In genomic region chr20:32244150-32244823, GRCh38 we compare ENCODE assay signal across 1 cellular context.
A peak's percentile ranks its signal among the peaks of the same experiment; 100 is the strongest.
TF ChIP-seq lines count a peak whose summit lies in the region.

No MANE protein-coding gene starts in this region.

TF ChIP-seq in HepG2, 621 proteins besides CTCF, POLR2A, EP300 and RAD21 (continued from another document and continues in another):
- TF ChIP-seq ZNF687 (CRISPR knock-in tag; IDR thresholded peaks at IDR 0.05) (peak; percentile 34; the same call in 1 of the 2 replicates), FOSL2 (CRISPR knock-in tag; IDR thresholded peaks at IDR 0.05) (peak; percentile 73), SAP130 (CRISPR knock-in tag; IDR thresholded peaks at IDR 0.05; ENCODE audit: low read depth) (peak; percentile 15; the same call in 1 of the 2 replicates), ZNF644 (CRISPR knock-in tag; IDR thresholded peaks at IDR 0.05; ENCODE audit: low read depth) (peak; percentile 7; the same call in 1 of the 2 replicates), ZNF704 (CRISPR knock-in tag; IDR thresholded peaks at IDR 0.05; ENCODE audit: borderline replicate concordance) (0 out of 2 replicates have a peak, but pooled peaks have one; percentile 44), ZNF362 (CRISPR knock-in tag; IDR thresholded peaks at IDR 0.05; ENCODE audit: borderline replicate concordance) (0 out of 2 replicates have a peak, but pooled peaks have one; percentile 19), RXRB (CRISPR knock-in tag; IDR thresholded peaks at IDR 0.05; ENCODE audit: borderline replicate concordance) (peak; percentile 68), NFKBIZ (CRISPR knock-in tag; IDR thresholded peaks at IDR 0.05) (peak; percentile 50), ZBTB42 (CRISPR knock-in tag; IDR thresholded peaks at IDR 0.05) (no peak), ZHX1 (CRISPR knock-in tag; IDR thresholded peaks at IDR 0.05; ENCODE audit: low read depth) (no peak), ZNF572 (CRISPR knock-in tag; IDR thresholded peaks at IDR 0.05) (0 out of 2 replicates have a peak, but pooled peaks have one; percentile 6), TFE3 (CRISPR knock-in tag; IDR thresholded peaks at IDR 0.05) (0 out of 2 replicates have a peak, but pooled peaks have one; percentile 11), HNF4A (CRISPR knock-in tag; IDR thresholded peaks at IDR 0.05) (peak; percentile 77), ZNF691 (CRISPR knock-in tag; IDR thresholded peaks at IDR 0.05; ENCODE audit: borderline replicate concordance, low read depth) (0 out of 2 replicates have a peak, but pooled peaks have one; percentile 63), MEF2D (CRISPR knock-in tag; IDR thresholded peaks at IDR 0.05) (peak; percentile 38; the same call in 1 of the 2 replicates), ZNF614 (CRISPR knock-in tag; IDR thresholded peaks at IDR 0.05; ENCODE audit: borderline replicate concordance) (0 out of 2 replicates have a peak, but pooled peaks have one; percentile 20), ZFP37 (CRISPR knock-in tag; IDR thresholded peaks at IDR 0.05; ENCODE audit: borderline replicate concordance) (peak; percentile 30; the same call in 1 of the 2 replicates), ZNF547 (CRISPR knock-in tag; IDR thresholded peaks at IDR 0.05) (no peak), RNF219 (CRISPR knock-in tag; IDR thresholded peaks at IDR 0.05) (no peak), THRA (CRISPR knock-in tag; IDR thresholded peaks at IDR 0.05; ENCODE audit: borderline replicate concordance) (peak; percentile 82; the same call in 1 of the 2 replicates), HMG20A (CRISPR knock-in tag; IDR thresholded peaks at IDR 0.05; ENCODE audit: borderline replicate concordance) (0 out of 2 replicates have a peak, but pooled peaks have one; percentile 6), HDAC1 (CRISPR knock-in tag; IDR thresholded peaks at IDR 0.05) (peak; percentile 17; the same call in 1 of the 2 replicates), ZNF326 (CRISPR knock-in tag; IDR thresholded peaks at IDR 0.05; ENCODE audit: borderline replicate concordance) (no peak), NR2F6 (IDR thresholded peaks at IDR 0.05) (no peak), NR2F6 (CRISPR knock-in tag; IDR thresholded peaks at IDR 0.05) (peak; percentile 3; the same call in 1 of the 2 replicates), PITX1 (CRISPR knock-in tag; IDR thresholded peaks at IDR 0.05) (peak; percentile 40; the same call in 1 of the 2 replicates), ZNF629 (CRISPR knock-in tag; conservative IDR thresholded peaks at IDR 0.05) (peak; percentile 83; the same call in 1 of the 2 replicates), ARID3A (IDR thresholded peaks at IDR 0.05; ENCODE audit: low read depth, low read length) (peak; percentile 29; the same call in 1 of the 2 replicates), ZNF292 (CRISPR knock-in tag; IDR thresholded peaks at IDR 0.05; ENCODE audit: borderline replicate concordance, low read depth) (peak; percentile 72; the same call in 1 of the 2 replicates), DDIT3 (CRISPR knock-in tag; IDR thresholded peaks at IDR 0.05) (no peak), TGIF2 (CRISPR knock-in tag; IDR thresholded peaks at IDR 0.05) (0 out of 2 replicates have a peak, but pooled peaks have one; percentile 46), THAP9 (CRISPR knock-in tag; IDR thresholded peaks at IDR 0.05; ENCODE audit: borderline replicate concordance) (no peak), ZNF564 (CRISPR knock-in tag; IDR thresholded peaks at IDR 0.05) (0 out of 2 replicates have a peak, but pooled peaks have one; percentile 18)
